Comparison of ENCODE assay signal across 17 cellular contexts in genomic region chr1:202014915-202015676, GRCh38. TPM values are rescaled to one million over a fixed set of nuclear protein-coding genes. Genes with fewer than 3 reads are reported as not detected.
DNase-seq lines count a peak whose midpoint lies in the region; ATAC-seq and TF ChIP-seq lines count a peak whose summit lies in the region.
"Had no signal": no experiment of that assay in that cellular context is flagged by ENCODE, and none has a peak within 500 bp of the region (broad histone marks: within the 10 kb centered on the region; RNA-seq: fewer than 3 reads in every experiment).

No MANE protein-coding gene starts in this region.

- H3K27ac ChIP-seq in PC-9, result peak overlapping the region; percentile 97
- H3K27ac ChIP-seq in duodenal mucosa (ENCODE audit: low read depth, low read length), result peak overlapping the region; percentile 97
- H3K27ac ChIP-seq in neural progenitor cell, result no peak overlapping the region
- H3K27ac ChIP-seq in urinary bladder (ENCODE audit: low read depth), result peak overlapping the region; percentile 55
- H3K27ac ChIP-seq: neutrophil, testis had no signal

- H2AFZ ChIP-seq in PC-9 (no peak overlapping the region), neural progenitor cell (replicated peaks) (no peak overlapping the region)

- H3K36me3 ChIP-seq in PC-9 (ENCODE audit: low read depth), result peaks cover 56% of the 10 kb centered on the region
- peaks cover 37 to 47% of the 10 kb centered on the region in 2 donors for H3K36me3 ChIP-seq in duodenal mucosa (ENCODE audit: control insufficient read depth in 1 of 2, insufficient read depth in 2 of 2, low read length in 2 of 2)
- H3K36me3 ChIP-seq in neural progenitor cell, result no peaks in the 10 kb centered on the region
- peaks cover 2% of the 10 kb centered on the region for H3K36me3 ChIP-seq in urinary bladder (ENCODE audit: insufficient read depth)
- H3K36me3 ChIP-seq: BE2C, neutrophil had no signal

- 79% methylated on average over 17 of the region's 17 CpGs for WGBS in urinary bladder

- peak overlapping the region; percentile 86 for H3K4me3 ChIP-seq in PC-9
- H3K4me3 ChIP-seq in duodenal mucosa (ENCODE audit: low read depth in 1 of 2, low read length in 2 of 2), result peak overlapping the region; percentile 63 to 97
- H3K4me3 ChIP-seq in neural progenitor cell, result no peak overlapping the region
- no peak overlapping the region for H3K4me3 ChIP-seq in urinary bladder (ENCODE audit: low read depth, low read length)
- H3K4me3 ChIP-seq: testis had no signal

- no TSS peak for BruUV-seq in PC-9 (replicated peaks; lab: Mats Ljungman, UMichigan)

- H3K4me1 Mint-ChIP-seq in neural progenitor cell, result peaks cover 26% of the 10 kb centered on the region
- H3K4me1 Mint-ChIP-seq in activated CD4-positive, alpha-beta memory T cell treated with anti-CD3 and anti-CD28 coated beads, Interleukin-2, amount 10 ng/mL, durations not matched to agents 7 days and 5 days, result peaks cover 16% of the 10 kb centered on the region
- H3K4me1 Mint-ChIP-seq: activated naive CD8-positive, alpha-beta T cell treated with anti-CD3 and anti-CD28 coated beads for 36 hours had no signal

- peaks cover 68% of the 10 kb centered on the region for H3K79me2 ChIP-seq in PC-9 (ENCODE audit: low read depth)
- H3K79me2 ChIP-seq in neural progenitor cell (ENCODE audit: low read depth), result no peaks in the 10 kb centered on the region

- ATAC-seq in HG02870 (IDR thresholded peaks at IDR 0.05; ENCODE audit: unreplicated experiment) (no peak), HG03457 (IDR thresholded peaks at IDR 0.05; ENCODE audit: unreplicated experiment) (no peak)
- ATAC-seq: right cardiac atrium had no signal

- no peaks in the 10 kb centered on the region for H3K27me3 ChIP-seq in PC-9 (ENCODE audit: insufficient read depth, low read depth)
- H3K27me3 ChIP-seq in duodenal mucosa (ENCODE audit: control insufficient read depth in 1 of 2, insufficient read depth in 2 of 2, low read length in 2 of 2), result no peaks in the 10 kb centered on the region
- H3K27me3 ChIP-seq in neural progenitor cell, result peaks cover 3% of the 10 kb centered on the region
- H3K27me3 ChIP-seq: BE2C, testis had no signal

- POLR2A ChIA-PET in PC-9 (lab: Charles Lee; ENCODE audit: unreplicated experiment), result interaction anchor here (0.7 to 1.3 kb wide), 2 partner anchors 19 to 60 kb away, joined by 6 to 9 read pairs; partner anchors contain the start of gene TIMM17A
- POLR2A ChIA-PET in activated CD4-positive, alpha-beta memory T cell treated with anti-CD3 and anti-CD28 coated beads, Interleukin-2, amount 10 ng/mL, durations not matched to agents 7 days and 5 days (lab: Charles Lee), result no interaction called here

- peak overlapping the region; percentile 25 for H3K27ac Mint-ChIP-seq in neural progenitor cell
- H3K27ac Mint-ChIP-seq in activated CD4-positive, alpha-beta memory T cell treated with anti-CD3 and anti-CD28 coated beads, Interleukin-2, amount 10 ng/mL, durations not matched to agents 7 days and 5 days, result no peak overlapping the region
- H3K27ac Mint-ChIP-seq: activated naive CD8-positive, alpha-beta T cell treated with anti-CD3 and anti-CD28 coated beads for 36 hours; activated T-helper 1 cell treated with anti-CD3 and anti-CD28 coated beads, Interleukin-12 subunit alpha, Interleukin-12 subunit beta, Interleukin-2, Interleukin-4 antibody, amounts not matched to agents 30 ng/mL and 10 ng/mL and 1 ng/mL, durations not matched to agents 14 hours and 24 hours and 36 hours had no signal

- no peak overlapping the region for H3K4me3 Mint-ChIP-seq in neural progenitor cell
- no peak overlapping the region for H3K4me3 Mint-ChIP-seq in activated CD4-positive, alpha-beta memory T cell treated with anti-CD3 and anti-CD28 coated beads, Interleukin-2, amount 10 ng/mL, durations not matched to agents 7 days and 5 days
- H3K4me3 Mint-ChIP-seq: activated naive CD8-positive, alpha-beta T cell treated with anti-CD3 and anti-CD28 coated beads for 36 hours; activated T-helper 1 cell treated with anti-CD3 and anti-CD28 coated beads, Interleukin-12 subunit alpha, Interleukin-12 subunit beta, Interleukin-2, Interleukin-4 antibody, amounts not matched to agents 30 ng/mL and 10 ng/mL and 1 ng/mL, durations not matched to agents 14 hours and 24 hours and 36 hours had no signal

- TF ChIP-seq CTCF in PC-9 (conservative IDR thresholded peaks at IDR 0.05), result no peak
- TF ChIP-seq CTCF in neural progenitor cell (IDR thresholded peaks at IDR 0.05), result no peak

- no peaks in the 10 kb centered on the region for H3K9me3 Mint-ChIP-seq in neural progenitor cell
- no peaks in the 10 kb centered on the region for H3K9me3 Mint-ChIP-seq in activated CD4-positive, alpha-beta memory T cell treated with anti-CD3 and anti-CD28 coated beads, Interleukin-2, amount 10 ng/mL, durations not matched to agents 7 days and 5 days
- H3K9me3 Mint-ChIP-seq: activated naive CD8-positive, alpha-beta T cell treated with anti-CD3 and anti-CD28 coated beads for 36 hours; activated T-helper 1 cell treated with anti-CD3 and anti-CD28 coated beads, Interleukin-12 subunit alpha, Interleukin-12 subunit beta, Interleukin-2, Interleukin-4 antibody, amounts not matched to agents 30 ng/mL and 10 ng/mL and 1 ng/mL, durations not matched to agents 14 hours and 24 hours and 36 hours had no signal

- intact Hi-C loops in PC-9 (cut with micrococcal nuclease; ENCODE audit: unreplicated experiment), result no loop called here

- DNase-seq in PC-9 (no peak), neural progenitor cell (ENCODE audit: low spot score) (no peak)
- DNase-seq in activated CD4-positive, alpha-beta memory T cell treated with anti-CD3 and anti-CD28 coated beads, Interleukin-2, amount 10 ng/mL, durations not matched to agents 7 days and 5 days, result no peak
- DNase-seq: activated naive CD8-positive, alpha-beta T cell treated with anti-CD3 and anti-CD28 coated beads for 36 hours; BE2C; GDM1; KBM-7; NCI-H1694 treated with DMSO at 0.1 percent for 48 hours; right cardiac atrium; SHP77 treated with DMSO at 0.1 percent for 48 hours; testis had no signal

- peaks cover 11% of the 10 kb centered on the region for H3K27me3 Mint-ChIP-seq in neural progenitor cell (ENCODE audit: insufficient read depth, low read depth)
- H3K27me3 Mint-ChIP-seq in activated CD4-positive, alpha-beta memory T cell treated with anti-CD3 and anti-CD28 coated beads, Interleukin-2, amount 10 ng/mL, durations not matched to agents 7 days and 5 days, result peaks cover 7% of the 10 kb centered on the region

- H3K4me2 ChIP-seq in PC-9 (peak overlapping the region; percentile 94), neural progenitor cell (no peak overlapping the region)

- H3K4me1 ChIP-seq in PC-9 (replicated peaks; ENCODE audit: insufficient read depth), result peaks cover 75% of the 10 kb centered on the region
- peaks cover 4 to 33% of the 10 kb centered on the region in 2 donors for H3K4me1 ChIP-seq in duodenal mucosa (ENCODE audit: control insufficient read depth in 1 of 2, insufficient read depth in 2 of 2, low read length in 2 of 2)
- H3K4me1 ChIP-seq in neural progenitor cell, result peaks cover 17% of the 10 kb centered on the region
- H3K4me1 ChIP-seq in urinary bladder (ENCODE audit: insufficient read depth), result no peaks in the 10 kb centered on the region
- H3K4me1 ChIP-seq: testis had no signal

- no peaks in the 10 kb centered on the region for H3K36me3 Mint-ChIP-seq in neural progenitor cell
- H3K36me3 Mint-ChIP-seq in activated CD4-positive, alpha-beta memory T cell treated with anti-CD3 and anti-CD28 coated beads, Interleukin-2, amount 10 ng/mL, durations not matched to agents 7 days and 5 days (ENCODE audit: low read depth), result no peaks in the 10 kb centered on the region
- H3K36me3 Mint-ChIP-seq: activated naive CD8-positive, alpha-beta T cell treated with anti-CD3 and anti-CD28 coated beads for 36 hours had no signal

- H3F3A ChIP-seq in PC-9 (ENCODE audit: insufficient read depth, low read depth) (peaks cover 79% of the 10 kb centered on the region), neural progenitor cell (ENCODE audit: low read depth) (peaks cover 12% of the 10 kb centered on the region)

- no peaks in the 10 kb centered on the region for H3K9me2 ChIP-seq in PC-9 (ENCODE audit: insufficient read depth)

- peaks cover 62% of the 10 kb centered on the region for H4K20me1 ChIP-seq in PC-9 (ENCODE audit: insufficient read depth)
- H4K20me1 ChIP-seq in neural progenitor cell (ENCODE audit: low read depth), result no peaks in the 10 kb centered on the region

- H3K9ac ChIP-seq in duodenal mucosa (ENCODE audit: low read depth in 1 of 2, low read length in 2 of 2), result peak overlapping the region; percentile 94 to 100
- H3K9ac ChIP-seq in neural progenitor cell, result no peak overlapping the region

- CTCF ChIA-PET in PC-9 (lab: Charles Lee), result interaction anchor here (0.5 kb wide), 1 partner anchor 10 kb away, joined by 4 read pairs; no protein-coding TSS in a partner anchor
- CTCF ChIA-PET in activated CD4-positive, alpha-beta memory T cell treated with anti-CD3 and anti-CD28 coated beads, Interleukin-2, amount 10 ng/mL, durations not matched to agents 7 days and 5 days (lab: Charles Lee), result interaction anchor here (1.4 to 2.1 kb wide), 3 partner anchors 15 to 120 kb away, joined by 3 to 7 read pairs (median 3); no protein-coding TSS in a partner anchor

- H3K9me3 ChIP-seq in PC-9 (ENCODE audit: insufficient read depth, low read depth) (no peaks in the 10 kb centered on the region), duodenal mucosa (ENCODE audit: control insufficient read depth in 1 of 2, low read length in 2 of 2) (no peaks in the 10 kb centered on the region), neural progenitor cell (ENCODE audit: low read depth) (no peaks in the 10 kb centered on the region)
- H3K9me3 ChIP-seq: BE2C, neutrophil, testis had no signal

RNA-seq across cellular contexts. Expression of gene ELF3, which starts 4.7 kb away (rescaled TPM):
- total RNA-seq in PC-9 (2021) (295 and 318 TPM in 2 replicates), neural progenitor cell (ENCODE audit: low replicate concordance) (2.7 and 6.9 TPM in 2 replicates), urinary bladder (123 TPM)
- polyA plus RNA-seq in urinary bladder, result 120 TPM
- under 1 TPM; 0.30 to 0.38 TPM for total RNA-seq in activated CD4-positive, alpha-beta memory T cell treated with anti-CD3 and anti-CD28 coated beads, Interleukin-2, amount 10 ng/mL, durations not matched to agents 7 days and 5 days

RNA-seq across cellular contexts. Expression of gene RNPEP, which starts 32.6 kb away (rescaled TPM):
- 108 and 123 TPM in 2 replicates for total RNA-seq in PC-9 (2021)
- total RNA-seq in neural progenitor cell (ENCODE audit: low replicate concordance), result 48.7 and 70.3 TPM in 2 replicates
- total RNA-seq in urinary bladder, result 24.0 TPM
- 31.6 TPM for polyA plus RNA-seq in urinary bladder
- total RNA-seq in activated CD4-positive, alpha-beta memory T cell treated with anti-CD3 and anti-CD28 coated beads, Interleukin-2, amount 10 ng/mL, durations not matched to agents 7 days and 5 days, result 10 to 100 TPM; 38.5 to 41.1 TPM

RNA-seq across cellular contexts. Expression of gene TIMM17A, which starts 59.8 kb away (rescaled TPM):
- total RNA-seq in PC-9 (2021), result 55.7 and 60.4 TPM in 2 replicates
- total RNA-seq in neural progenitor cell (ENCODE audit: low replicate concordance), result 34.5 and 50.5 TPM in 2 replicates
- 27.2 TPM for total RNA-seq in urinary bladder
- polyA plus RNA-seq in urinary bladder, result 42.0 TPM
- 10 to 100 TPM; 42.5 to 44.8 TPM for total RNA-seq in activated CD4-positive, alpha-beta memory T cell treated with anti-CD3 and anti-CD28 coated beads, Interleukin-2, amount 10 ng/mL, durations not matched to agents 7 days and 5 days

Comparison
In these comparisons a context has a peak if more than half of its experiments do, and no peak if none do; other contexts are left out.
1. H3K4me3 ChIP-seq: peak in PC-9 (single experiment) and duodenal mucosa (2 of 2); none in neural progenitor cell (single experiment) and urinary bladder (single experiment).
2. RNA of gene ELF3, which starts 4.7 kb away (total RNA-seq): 295 to 318 TPM in PC-9 and 123 TPM in urinary bladder (single experiment); 2.7 to 6.9 TPM in neural progenitor cell and 0.30 to 0.38 TPM in activated CD4-positive, alpha-beta memory T cell treated with anti-CD3 and anti-CD28 coated beads, Interleukin-2, amount 10 ng/mL, durations not matched to agents 7 days and 5 days; every median in the first group is over 10 times any median in the second.